Comparison of ENCODE assay signal across 19 cellular contexts in genomic region chr10:76631054-76631453, GRCh38.
DNase-seq lines count a peak whose midpoint lies in the region; ATAC-seq and TF ChIP-seq lines count a peak whose summit lies in the region.
"Had no signal": no experiment of that assay in that cellular context is flagged by ENCODE, and none has a peak within 500 bp of the region (broad histone marks: within the 10 kb centered on the region; RNA-seq: fewer than 3 reads in every experiment).

No MANE protein-coding gene starts in this region.

- H3K27ac ChIP-seq in cardiac muscle cell (peak overlapping the region; percentile 40), right atrium auricular region (no peak overlapping the region), neural cell (ENCODE audit: low read length) (peak overlapping the region; percentile 99), OCI-LY7 (ENCODE audit: low read depth, low read length, poor library complexity, severe bottlenecking) (no peak overlapping the region)
- H3K27ac ChIP-seq: 22Rv1; A549; BLaER1 treated with 17β-estradiol and CSF1 and Interleukin-3, amounts not matched to agents 10 nM and 100 nM; C4-2B had no signal

- H3K4me1 ChIP-seq in cardiac muscle cell (ENCODE audit: low read depth), result peaks cover 26% of the 10 kb centered on the region
- peaks cover 0 to 21% of the 10 kb centered on the region in 2 donors for H3K4me1 ChIP-seq in right atrium auricular region
- no peaks in the 10 kb centered on the region for H3K4me1 ChIP-seq in OCI-LY7 (ENCODE audit: insufficient read depth, low read length, poor library complexity, severe bottlenecking)
- H3K4me1 ChIP-seq: A549; BLaER1 treated with 17β-estradiol and CSF1 and Interleukin-3, amounts not matched to agents 10 nM and 100 nM had no signal

- no peaks in the 10 kb centered on the region for H3K9me2 ChIP-seq in neural cell (ENCODE audit: insufficient read depth, low read length)
- no peaks in the 10 kb centered on the region for H3K9me2 ChIP-seq in OCI-LY7 (ENCODE audit: insufficient read depth, low read length)

- H3K27me3 ChIP-seq in cardiac muscle cell (no peaks in the 10 kb centered on the region), right atrium auricular region (no peaks in the 10 kb centered on the region), neural cell (ENCODE audit: insufficient read depth, low read depth, low read length) (no peaks in the 10 kb centered on the region)
- H3K27me3 ChIP-seq: BLaER1 treated with 17β-estradiol and CSF1 and Interleukin-3, amounts not matched to agents 10 nM and 100 nM had no signal

- H3K4me3 ChIP-seq in cardiac muscle cell, result no peak overlapping the region
- H3K4me3 ChIP-seq in right atrium auricular region, result no peak overlapping the region
- peak overlapping the region; percentile 54 for H3K4me3 ChIP-seq in neural cell (ENCODE audit: low read length)
- H3K4me3 ChIP-seq in OCI-LY7 (ENCODE audit: low read depth, low read length, poor library complexity, severe bottlenecking), result no peak overlapping the region
- H3K4me3 ChIP-seq: A549; BLaER1 treated with 17β-estradiol and CSF1 and Interleukin-3, amounts not matched to agents 10 nM and 100 nM had no signal

- H2AFZ ChIP-seq in neural cell (ENCODE audit: low read depth, low read length) (no peak overlapping the region), OCI-LY7 (ENCODE audit: low read length) (no peak overlapping the region)

- peak overlapping the region; percentile 78 for H3K9ac ChIP-seq in neural cell (ENCODE audit: low read length)
- H3K9ac ChIP-seq: BLaER1 treated with 17β-estradiol and CSF1 and Interleukin-3, amounts not matched to agents 10 nM and 100 nM had no signal

- no peak for TF ChIP-seq CTCF in cardiac muscle cell (IDR thresholded peaks at IDR 0.05; ENCODE audit: low read depth, low read length)
- no peak for TF ChIP-seq CTCF in right atrium auricular region (IDR thresholded peaks at IDR 0.05)
- TF ChIP-seq CTCF in neural cell (IDR thresholded peaks at IDR 0.05; ENCODE audit: poor library complexity, severe bottlenecking), result no peak
- no peak for TF ChIP-seq CTCF in OCI-LY7 (conservative IDR thresholded peaks at IDR 0.05; ENCODE audit: low read length)

- DNase-seq in cardiac muscle cell (ENCODE audit: low read depth in 1 of 2, low spot score in 1 of 2), result no peak
- no peak for DNase-seq in right atrium auricular region (ENCODE audit: low spot score)
- peak; percentile 60 for DNase-seq in NCI-H2227 treated with DMSO at 0.1 percent for 48 hours (lab: John Stamatoyannopoulos, UW)
- DNase-seq in retina, result peak; percentile 14
- DNase-seq in stimulated activated naive CD4-positive, alpha-beta T cell (lab: John Stamatoyannopoulos, UW), result no peak
- DNase-seq in OCI-LY7 (ENCODE audit: low spot score), result no peak
- DNase-seq: AML-193; Caco-2; Calu3; CD4-positive, alpha-beta T cell; CD8-positive, alpha-beta T cell; DMS79 treated with DMSO at 0.1 percent for 48 hours; GF-D8 had no signal

- POLR2A ChIA-PET in OCI-LY7 (lab: Charles Lee), result no interaction called here

- TF ChIP-seq EP300 in neural cell (conservative IDR thresholded peaks at IDR 0.05; ENCODE audit: poor library complexity, severe bottlenecking), result peak; percentile 99

- H3K79me2 ChIP-seq in neural cell (replicated peaks; ENCODE audit: insufficient read depth, low read length) (no peaks in the 10 kb centered on the region), OCI-LY7 (ENCODE audit: insufficient read depth, low read depth, low read length) (no peaks in the 10 kb centered on the region)

- CTCF ChIA-PET in OCI-LY7 (lab: Charles Lee; ENCODE audit: unreplicated experiment), result no interaction called here

- H3F3A ChIP-seq in neural cell (ENCODE audit: insufficient read depth, low read length, poor library complexity, severe bottlenecking), result peaks cover 23% of the 10 kb centered on the region

- intact Hi-C loops in OCI-LY7 (cut with micrococcal nuclease; ENCODE audit: unreplicated experiment), result no loop called here

- ATAC-seq in activated CD4-positive, CD25-positive, alpha-beta regulatory T cell treated with anti-CD3 and anti-CD28 coated beads, Interleukin-2, amount 50 U/mL, for 24 hours, result no peak
- ATAC-seq: A549; CD8-positive, alpha-beta T cell had no signal

- H4K20me1 ChIP-seq in neural cell (ENCODE audit: insufficient read depth), result no peaks in the 10 kb centered on the region
- no peaks in the 10 kb centered on the region for H4K20me1 ChIP-seq in OCI-LY7 (ENCODE audit: insufficient read depth, low read length)
- H4K20me1 ChIP-seq: BLaER1 treated with 17β-estradiol and CSF1 and Interleukin-3, amounts not matched to agents 10 nM and 100 nM had no signal

- no peaks in the 10 kb centered on the region for H3K9me3 ChIP-seq in cardiac muscle cell (ENCODE audit: low read depth)
- H3K9me3 ChIP-seq in right atrium auricular region, result no peaks in the 10 kb centered on the region
- no peaks in the 10 kb centered on the region for H3K9me3 ChIP-seq in neural cell (ENCODE audit: low read length)
- no peaks in the 10 kb centered on the region for H3K9me3 ChIP-seq in OCI-LY7 (ENCODE audit: low read length)
- H3K9me3 ChIP-seq: A549; BLaER1 treated with 17β-estradiol and CSF1 and Interleukin-3, amounts not matched to agents 10 nM and 100 nM; Caco-2 had no signal

- peak overlapping the region; percentile 31 for H3K4me2 ChIP-seq in neural cell (ENCODE audit: low read length)
- no peak overlapping the region for H3K4me2 ChIP-seq in OCI-LY7 (ENCODE audit: low read length)
- H3K4me2 ChIP-seq: A549; BLaER1 treated with 17β-estradiol and CSF1 and Interleukin-3, amounts not matched to agents 10 nM and 100 nM had no signal

- no peaks in the 10 kb centered on the region for H3K36me3 ChIP-seq in cardiac muscle cell
- no peaks in the 10 kb centered on the region for H3K36me3 ChIP-seq in right atrium auricular region
- H3K36me3 ChIP-seq in neural cell (ENCODE audit: insufficient read depth, low read length), result no peaks in the 10 kb centered on the region
- no peaks in the 10 kb centered on the region for H3K36me3 ChIP-seq in OCI-LY7 (ENCODE audit: insufficient read depth, low read length)
- H3K36me3 ChIP-seq: BLaER1 treated with 17β-estradiol and CSF1 and Interleukin-3, amounts not matched to agents 10 nM and 100 nM had no signal

- no TSS peak for BruUV-seq in OCI-LY7 (replicated peaks; lab: Mats Ljungman, UMichigan)

- TF ChIP-seq RAD21 in neural cell (conservative IDR thresholded peaks at IDR 0.05), result peak; percentile 27

TF ChIP-seq in neural cell, 6 proteins besides CTCF, POLR2A, EP300 and RAD21:
- TF ChIP-seq, protein P1, sequence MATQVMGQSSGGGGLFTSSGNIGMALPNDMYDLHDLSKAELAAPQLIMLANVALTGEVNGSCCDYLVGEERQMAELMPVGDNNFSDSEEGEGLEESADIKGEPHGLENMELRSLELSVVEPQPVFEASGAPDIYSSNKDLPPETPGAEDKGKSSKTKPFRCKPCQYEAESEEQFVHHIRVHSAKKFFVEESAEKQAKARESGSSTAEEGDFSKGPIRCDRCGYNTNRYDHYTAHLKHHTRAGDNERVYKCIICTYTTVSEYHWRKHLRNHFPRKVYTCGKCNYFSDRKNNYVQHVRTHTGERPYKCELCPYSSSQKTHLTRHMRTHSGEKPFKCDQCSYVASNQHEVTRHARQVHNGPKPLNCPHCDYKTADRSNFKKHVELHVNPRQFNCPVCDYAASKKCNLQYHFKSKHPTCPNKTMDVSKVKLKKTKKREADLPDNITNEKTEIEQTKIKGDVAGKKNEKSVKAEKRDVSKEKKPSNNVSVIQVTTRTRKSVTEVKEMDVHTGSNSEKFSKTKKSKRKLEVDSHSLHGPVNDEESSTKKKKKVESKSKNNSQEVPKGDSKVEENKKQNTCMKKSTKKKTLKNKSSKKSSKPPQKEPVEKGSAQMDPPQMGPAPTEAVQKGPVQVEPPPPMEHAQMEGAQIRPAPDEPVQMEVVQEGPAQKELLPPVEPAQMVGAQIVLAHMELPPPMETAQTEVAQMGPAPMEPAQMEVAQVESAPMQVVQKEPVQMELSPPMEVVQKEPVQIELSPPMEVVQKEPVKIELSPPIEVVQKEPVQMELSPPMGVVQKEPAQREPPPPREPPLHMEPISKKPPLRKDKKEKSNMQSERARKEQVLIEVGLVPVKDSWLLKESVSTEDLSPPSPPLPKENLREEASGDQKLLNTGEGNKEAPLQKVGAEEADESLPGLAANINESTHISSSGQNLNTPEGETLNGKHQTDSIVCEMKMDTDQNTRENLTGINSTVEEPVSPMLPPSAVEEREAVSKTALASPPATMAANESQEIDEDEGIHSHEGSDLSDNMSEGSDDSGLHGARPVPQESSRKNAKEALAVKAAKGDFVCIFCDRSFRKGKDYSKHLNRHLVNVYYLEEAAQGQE (IDR thresholded peaks at IDR 0.05; ENCODE audit: borderline replicate concordance), result peak; percentile 45
- no peak for TF ChIP-seq SMC3 (conservative IDR thresholded peaks at IDR 0.05; ENCODE audit: poor library complexity)
- peak; percentile 86 for TF ChIP-seq POLR2AphosphoS5 (IDR thresholded peaks at IDR 0.05)

Comparison
In these comparisons a context has a peak if more than half of its experiments do, and no peak if none do; other contexts are left out.
1. H3K27ac ChIP-seq: peak in cardiac muscle cell (single experiment) and neural cell (single experiment); none in right atrium auricular region (0 of 2) and OCI-LY7 (single experiment).
2. DNase-seq: peak in NCI-H2227 treated with DMSO at 0.1 percent for 48 hours (single experiment) and retina (single experiment); none in cardiac muscle cell (0 of 2), right atrium auricular region (single experiment), stimulated activated naive CD4-positive, alpha-beta T cell (0 of 6) and OCI-LY7 (single experiment).